In the genomic region with DNA sequence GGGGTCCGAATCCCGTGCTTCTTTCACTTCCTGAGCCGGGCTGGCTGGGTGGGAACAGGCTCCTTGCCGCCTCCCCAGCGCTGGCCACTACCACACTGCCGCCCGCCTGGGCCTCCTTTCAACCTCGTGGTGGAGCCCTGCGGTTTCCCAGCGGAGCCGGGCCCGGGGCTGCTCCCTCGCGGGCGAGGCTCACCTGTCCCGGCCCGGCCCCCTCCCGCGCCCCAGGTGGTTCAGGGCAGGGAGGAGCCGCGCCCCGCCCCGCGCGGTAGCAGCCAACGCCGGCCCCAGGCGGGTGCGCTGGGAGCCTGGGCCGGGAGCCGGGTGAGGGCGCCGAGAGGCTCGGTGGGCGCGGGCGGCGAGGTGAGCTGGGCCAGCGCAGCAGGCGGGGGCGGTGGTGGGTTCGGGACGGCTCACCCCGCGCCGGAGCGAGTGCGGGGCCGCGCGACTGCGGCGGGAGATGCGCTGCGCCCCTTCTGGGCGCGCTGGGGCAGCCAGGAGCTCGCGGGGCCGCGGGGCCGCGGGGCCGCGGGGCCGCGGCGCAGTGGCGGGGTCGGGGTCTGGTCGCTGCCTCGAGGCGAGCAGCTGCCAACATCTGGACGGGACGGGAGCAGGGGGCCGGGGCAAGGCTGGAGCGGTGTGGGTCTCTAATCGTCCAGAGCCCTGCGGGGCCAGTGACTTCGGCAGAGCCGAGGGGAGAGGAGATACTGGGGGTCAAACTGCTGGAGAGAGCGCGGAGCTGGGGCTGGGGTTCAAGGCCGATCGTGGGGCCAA, we compare ENCODE assay signal across 1 cellular context.
TF ChIP-seq lines count a peak whose summit lies in the region.

A gene with protein sequence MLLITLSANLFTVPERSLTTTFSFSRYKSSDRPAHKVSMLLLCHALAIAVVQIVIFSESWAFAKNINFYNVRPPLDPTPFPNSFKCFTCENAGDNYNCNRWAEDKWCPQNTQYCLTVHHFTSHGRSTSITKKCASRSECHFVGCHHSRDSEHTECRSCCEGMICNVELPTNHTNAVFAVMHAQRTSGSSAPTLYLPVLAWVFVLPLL (plus strand): TSS at position 258 of the 771 bp plus-strand sequence. CDS start 92,250 bp downstream, outside the sequence.

TF ChIP-seq in HEK293, 187 proteins besides CTCF, POLR2A, EP300 and RAD21 (continued from another document):
- TF ChIP-seq, protein P1, sequence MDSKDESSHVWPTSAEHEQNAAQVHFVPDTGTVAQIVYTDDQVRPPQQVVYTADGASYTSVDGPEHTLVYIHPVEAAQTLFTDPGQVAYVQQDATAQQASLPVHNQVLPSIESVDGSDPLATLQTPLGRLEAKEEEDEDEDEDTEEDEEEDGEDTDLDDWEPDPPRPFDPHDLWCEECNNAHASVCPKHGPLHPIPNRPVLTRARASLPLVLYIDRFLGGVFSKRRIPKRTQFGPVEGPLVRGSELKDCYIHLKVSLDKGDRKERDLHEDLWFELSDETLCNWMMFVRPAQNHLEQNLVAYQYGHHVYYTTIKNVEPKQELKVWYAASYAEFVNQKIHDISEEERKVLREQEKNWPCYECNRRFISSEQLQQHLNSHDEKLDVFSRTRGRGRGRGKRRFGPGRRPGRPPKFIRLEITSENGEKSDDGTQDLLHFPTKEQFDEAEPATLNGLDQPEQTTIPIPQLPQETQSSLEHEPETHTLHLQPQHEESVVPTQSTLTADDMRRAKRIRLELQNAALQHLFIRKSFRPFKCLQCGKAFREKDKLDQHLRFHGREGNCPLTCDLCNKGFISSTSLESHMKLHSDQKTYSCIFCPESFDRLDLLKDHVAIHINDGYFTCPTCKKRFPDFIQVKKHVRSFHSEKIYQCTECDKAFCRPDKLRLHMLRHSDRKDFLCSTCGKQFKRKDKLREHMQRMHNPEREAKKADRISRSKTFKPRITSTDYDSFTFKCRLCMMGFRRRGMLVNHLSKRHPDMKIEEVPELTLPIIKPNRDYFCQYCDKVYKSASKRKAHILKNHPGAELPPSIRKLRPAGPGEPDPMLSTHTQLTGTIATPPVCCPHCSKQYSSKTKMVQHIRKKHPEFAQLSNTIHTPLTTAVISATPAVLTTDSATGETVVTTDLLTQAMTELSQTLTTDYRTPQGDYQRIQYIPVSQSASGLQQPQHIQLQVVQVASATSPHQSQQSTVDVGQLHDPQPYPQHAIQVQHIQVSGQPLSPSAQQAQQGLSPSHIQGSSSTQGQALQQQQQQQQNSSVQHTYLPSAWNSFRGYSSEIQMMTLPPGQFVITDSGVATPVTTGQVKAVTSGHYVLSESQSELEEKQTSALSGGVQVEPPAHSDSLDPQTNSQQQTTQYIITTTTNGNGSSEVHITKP (tag by site-specific recombination; IDR thresholded peaks at IDR 0.05) = peak; percentile 49
- TF ChIP-seq ZNF366 (tag by site-specific recombination; conservative IDR thresholded peaks at IDR 0.05) (no peak), ZNF211 (tag by site-specific recombination; IDR thresholded peaks at IDR 0.05; ENCODE audit: low read depth) (no peak), ZSCAN30 (tag by site-specific recombination; IDR thresholded peaks at IDR 0.05) (0 out of 2 replicates have a peak, but pooled peaks have one; percentile 30), ZNF335 (tag by site-specific recombination; conservative IDR thresholded peaks at IDR 0.05) (0 out of 2 replicates have a peak, but pooled peaks have one; percentile 24), ZNF600 (tag by site-specific recombination; IDR thresholded peaks at IDR 0.05) (peak; percentile 55), ZNF660 (tag by site-specific recombination; IDR thresholded peaks at IDR 0.05) (no peak)
